Comparison of ENCODE assay signal across 26 cellular contexts in the genomic region with DNA sequence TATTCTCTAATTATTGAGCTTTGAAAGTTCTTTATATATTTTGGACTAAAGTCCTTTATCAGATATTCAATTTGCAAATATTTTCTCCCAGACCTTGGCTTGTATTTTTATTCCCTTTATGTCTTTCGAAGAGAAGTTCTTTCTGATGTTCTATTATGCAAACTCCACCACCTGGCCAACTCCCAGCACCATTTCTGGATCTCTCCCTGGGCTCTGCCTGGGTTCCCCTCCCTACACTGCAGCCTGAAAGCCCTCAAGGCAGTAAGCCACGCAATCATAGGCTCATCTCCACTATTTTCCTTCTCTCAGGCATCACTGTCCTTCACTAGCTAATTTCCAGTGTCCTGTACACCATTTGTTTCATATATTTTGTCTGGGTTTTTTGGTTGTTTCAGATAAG.
DNase-seq lines count a peak whose midpoint lies in the region; ATAC-seq and TF ChIP-seq lines count a peak whose summit lies in the region.
"Had no signal": no experiment of that assay in that cellular context is flagged by ENCODE, and none has a peak within 500 bp of the region (broad histone marks: within the 10 kb centered on the region; RNA-seq: fewer than 3 reads in every experiment).

No MANE protein-coding gene starts in this region.

- H3K27me3 ChIP-seq in lower lobe of right lung (ENCODE audit: low read depth) (no peaks in the 10 kb centered on the region), thymus (ENCODE audit: control insufficient read depth, insufficient read depth) (no peaks in the 10 kb centered on the region)
- H3K27me3 ChIP-seq: adrenal gland; BLaER1 treated with 17β-estradiol and CSF1 and Interleukin-3, amounts not matched to agents 10 nM and 100 nM; gastroesophageal sphincter; hepatocyte; right atrium auricular region; thyroid gland; vagina had no signal

- H3K4me3 Mint-ChIP-seq in HFFc6, result no peak overlapping the region
- no peak overlapping the region for H3K4me3 Mint-ChIP-seq in T-cell
- H3K4me3 Mint-ChIP-seq in activated T-helper 1 cell treated with anti-CD3 and anti-CD28 coated beads, Interleukin-12 subunit alpha, Interleukin-12 subunit beta, Interleukin-2, Interleukin-4 antibody, amounts not matched to agents 30 ng/mL and 10 ng/mL and 1 ng/mL, durations not matched to agents 14 hours and 24 hours and 36 hours, result no peak overlapping the region
- H3K4me3 Mint-ChIP-seq: activated CD8-positive, alpha-beta memory T cell treated with anti-CD3 and anti-CD28 coated beads, Interleukin-2, amount 10 ng/mL, durations not matched to agents 7 days and 5 days; brain; neural crest cell had no signal

- no peaks in the 10 kb centered on the region for H3K9me3 ChIP-seq in lower lobe of right lung
- no peaks in the 10 kb centered on the region for H3K9me3 ChIP-seq in thymus (ENCODE audit: control insufficient read depth)
- H3K9me3 ChIP-seq: adrenal gland; BLaER1 treated with 17β-estradiol and CSF1 and Interleukin-3, amounts not matched to agents 10 nM and 100 nM; gastroesophageal sphincter; right atrium auricular region; thyroid gland; vagina had no signal

- H3K4me1 ChIP-seq in lower lobe of right lung (peaks cover 19% of the 10 kb centered on the region), thymus (ENCODE audit: control insufficient read depth, insufficient read depth, low read length) (peaks cover 7% of the 10 kb centered on the region)

- TF ChIP-seq CTCF in HFFc6 (IDR thresholded peaks at IDR 0.05) (no peak), lower lobe of right lung (IDR thresholded peaks at IDR 0.05) (no peak)

- H3K4me3 ChIP-seq in lower lobe of right lung (no peak overlapping the region), thymus (ENCODE audit: low read length) (no peak overlapping the region)
- H3K4me3 ChIP-seq: adrenal gland; BLaER1 treated with 17β-estradiol and CSF1 and Interleukin-3, amounts not matched to agents 10 nM and 100 nM; gastroesophageal sphincter; hepatocyte; right atrium auricular region; smooth muscle cell; thyroid gland; vagina had no signal

- intact Hi-C loops in lower lobe of right lung (cut with DNase I), result no loop called here
- intact Hi-C loops in activated T-helper 1 cell treated with anti-CD3 and anti-CD28 coated beads, Interleukin-12 subunit alpha, Interleukin-12 subunit beta, Interleukin-2, Interleukin-4 antibody, amounts not matched to agents 30 ng/mL and 10 ng/mL and 1 ng/mL, durations not matched to agents 14 hours and 24 hours and 36 hours (cut with micrococcal nuclease), result no loop called here

- H3K36me3 ChIP-seq in lower lobe of right lung (peaks cover 5% of the 10 kb centered on the region), thymus (ENCODE audit: control insufficient read depth, insufficient read depth) (no peaks in the 10 kb centered on the region)
- H3K36me3 ChIP-seq: adrenal gland; BLaER1 treated with 17β-estradiol and CSF1 and Interleukin-3, amounts not matched to agents 10 nM and 100 nM; thyroid gland had no signal

- H3K4me1 Mint-ChIP-seq in HFFc6 (ENCODE audit: low read depth) (peaks cover 37% of the 10 kb centered on the region), T-cell (peaks cover 12 to 33% (median 25%) of the 10 kb centered on the region in 3 donors)
- peaks cover 4% of the 10 kb centered on the region for H3K4me1 Mint-ChIP-seq in activated T-helper 1 cell treated with anti-CD3 and anti-CD28 coated beads, Interleukin-12 subunit alpha, Interleukin-12 subunit beta, Interleukin-2, Interleukin-4 antibody, amounts not matched to agents 30 ng/mL and 10 ng/mL and 1 ng/mL, durations not matched to agents 14 hours and 24 hours and 36 hours (ENCODE audit: low read depth)

- H3K27ac ChIP-seq in lower lobe of right lung, result peak overlapping the region; percentile 38
- H3K27ac ChIP-seq in thymus (ENCODE audit: low read depth), result peak overlapping the region; percentile 81
- H3K27ac ChIP-seq: BLaER1 treated with 17β-estradiol and CSF1 and Interleukin-3, amounts not matched to agents 10 nM and 100 nM; gastroesophageal sphincter; hepatocyte; right atrium auricular region; RWPE1; vagina had no signal

- CTCF ChIA-PET in T-cell (lab: Charles Lee), result interaction anchor here (0.6 to 3.2 kb wide), 24 partner anchors 9 to 682 kb away, joined by 3 to 24 read pairs (median 4); partner anchors contain the start of gene GRAMD2B (in 1 of the 2)

- ATAC-seq in T-cell (replicated peaks in 1 of 4), result no peak
- ATAC-seq in lower lobe of right lung, result no peak
- no peak for ATAC-seq in GM19395 (IDR thresholded peaks at IDR 0.05; ENCODE audit: unreplicated experiment)
- ATAC-seq: gastroesophageal sphincter; stimulated activated naive CD8-positive, alpha-beta T cell treated with anti-CD3 and anti-CD28 coated beads, Interleukin-15, Interleukin-2, amounts not matched to agents 100 U/mL and 50 U/mL, for 24 hours had no signal

- peak overlapping the region; percentile 12; the same call in 1 of the 2 replicates for H3K27ac Mint-ChIP-seq in HFFc6
- H3K27ac Mint-ChIP-seq in T-cell, result peak overlapping the region; percentile 69 to 78
- H3K27ac Mint-ChIP-seq in activated T-helper 1 cell treated with anti-CD3 and anti-CD28 coated beads, Interleukin-12 subunit alpha, Interleukin-12 subunit beta, Interleukin-2, Interleukin-4 antibody, amounts not matched to agents 30 ng/mL and 10 ng/mL and 1 ng/mL, durations not matched to agents 14 hours and 24 hours and 36 hours, result no peak overlapping the region
- H3K27ac Mint-ChIP-seq: activated CD8-positive, alpha-beta memory T cell treated with anti-CD3 and anti-CD28 coated beads, Interleukin-2, amount 10 ng/mL, durations not matched to agents 7 days and 5 days had no signal

- POLR2A ChIA-PET in T-cell (lab: Charles Lee), result interaction anchor here in 1 of 2 donors (0.5 to 1.2 kb wide), 2 partner anchors 71 to 72 kb away, joined by 3 read pairs; no protein-coding TSS in a partner anchor

- H3K36me3 Mint-ChIP-seq in HFFc6 (ENCODE audit: low read depth), result peaks cover 25% of the 10 kb centered on the region
- no peaks in the 10 kb centered on the region for H3K36me3 Mint-ChIP-seq in T-cell
- H3K36me3 Mint-ChIP-seq in activated T-helper 1 cell treated with anti-CD3 and anti-CD28 coated beads, Interleukin-12 subunit alpha, Interleukin-12 subunit beta, Interleukin-2, Interleukin-4 antibody, amounts not matched to agents 30 ng/mL and 10 ng/mL and 1 ng/mL, durations not matched to agents 14 hours and 24 hours and 36 hours (ENCODE audit: low read depth), result no peaks in the 10 kb centered on the region
- H3K36me3 Mint-ChIP-seq: activated CD8-positive, alpha-beta memory T cell treated with anti-CD3 and anti-CD28 coated beads, Interleukin-2, amount 10 ng/mL, durations not matched to agents 7 days and 5 days; brain had no signal

- WGBS in thymus, result 99% methylated on average over 2 of the region's 2 CpGs

- no peak for DNase-seq in HFFc6
- no peak for DNase-seq in T-cell
- no peak for DNase-seq in lower lobe of right lung
- DNase-seq in activated T-helper 1 cell treated with anti-CD3 and anti-CD28 coated beads, Interleukin-12 subunit alpha, Interleukin-12 subunit beta, Interleukin-2, Interleukin-4 antibody, amounts not matched to agents 30 ng/mL and 10 ng/mL and 1 ng/mL, durations not matched to agents 14 hours and 24 hours and 36 hours (ENCODE audit: low spot score), result no peak
- no peak for DNase-seq in cortex of kidney (lab: John Stamatoyannopoulos, UW)
- DNase-seq: activated CD4-positive, alpha-beta T cell treated with anti-CD3 and anti-CD28 coated beads, Interleukin-2, amount 50 U/mL, for 4 hours; activated CD8-positive, alpha-beta memory T cell treated with anti-CD3 and anti-CD28 coated beads, Interleukin-2, amount 10 ng/mL, durations not matched to agents 7 days and 5 days; activated naive CD4-positive, alpha-beta T cell; activated T-cell treated with anti-CD3 and anti-CD28 coated beads, Interleukin-2, amount 50 U/mL, for 48 hours; adrenal gland; NCI-H446; NCI-H774; stimulated activated CD4-positive, alpha-beta T cell treated with anti-CD3 and anti-CD28 coated beads, Interleukin-1b, Interleukin-23, amount 100 ng/mL, for 48 hours; stimulated activated naive CD8-positive, alpha-beta T cell treated with anti-CD3 and anti-CD28 coated beads, Interleukin-15, Interleukin-2, amounts not matched to agents 100 U/mL and 50 U/mL, for 24 hours; thyroid gland had no signal

- no peaks in the 10 kb centered on the region for H3K9me3 Mint-ChIP-seq in HFFc6
- no peaks in the 10 kb centered on the region for H3K9me3 Mint-ChIP-seq in T-cell
- no peaks in the 10 kb centered on the region for H3K9me3 Mint-ChIP-seq in activated T-helper 1 cell treated with anti-CD3 and anti-CD28 coated beads, Interleukin-12 subunit alpha, Interleukin-12 subunit beta, Interleukin-2, Interleukin-4 antibody, amounts not matched to agents 30 ng/mL and 10 ng/mL and 1 ng/mL, durations not matched to agents 14 hours and 24 hours and 36 hours
- H3K9me3 Mint-ChIP-seq: neural crest cell had no signal

- peaks cover 2% of the 10 kb centered on the region; the same call in 1 of the 2 replicates for H3K27me3 Mint-ChIP-seq in HFFc6 (ENCODE audit: insufficient read depth)
- H3K27me3 Mint-ChIP-seq in T-cell, result no peaks in the 10 kb centered on the region
- H3K27me3 Mint-ChIP-seq in activated T-helper 1 cell treated with anti-CD3 and anti-CD28 coated beads, Interleukin-12 subunit alpha, Interleukin-12 subunit beta, Interleukin-2, Interleukin-4 antibody, amounts not matched to agents 30 ng/mL and 10 ng/mL and 1 ng/mL, durations not matched to agents 14 hours and 24 hours and 36 hours (ENCODE audit: insufficient read depth), result no peaks in the 10 kb centered on the region
- H3K27me3 Mint-ChIP-seq: activated CD8-positive, alpha-beta memory T cell treated with anti-CD3 and anti-CD28 coated beads, Interleukin-2, amount 10 ng/mL, durations not matched to agents 7 days and 5 days had no signal
